7 cellular contexts compared by ENCODE assay signal in genomic region chr14:87020106-87020505, GRCh38.
DNase-seq lines count a peak whose midpoint lies in the region; TF ChIP-seq lines count a peak whose summit lies in the region.
"Not testable (repeated sequence)": the region's sequence is repeated elsewhere in the genome, so short reads cannot be mapped to it uniquely, and the experiment has no call there.

No MANE protein-coding gene starts in this region.

- WGBS in mesenchymal stem cell = 50% methylated on average over 3 of the region's 4 CpGs

- not testable (repeated sequence) for H2BK12ac ChIP-seq in mesenchymal stem cell (ENCODE audit: low read length in 2 of 2)

- H3K4me2 ChIP-seq in mesenchymal stem cell (ENCODE audit: low read length, poor library complexity, severe bottlenecking) = not testable (repeated sequence)

- not testable (repeated sequence) for H2BK15ac ChIP-seq in mesenchymal stem cell (ENCODE audit: low read depth, poor library complexity, severe bottlenecking)

- H3K9me3 ChIP-seq in SJCRH30 (replicated peaks); mesenchymal stem cell (ENCODE audit: control insufficient read depth, low read length): not testable (repeated sequence)

- H4K8ac ChIP-seq in mesenchymal stem cell (ENCODE audit: low read length) = not testable (repeated sequence)

- H3K79me1 ChIP-seq in mesenchymal stem cell (replicated peaks; ENCODE audit: low read length, poor library complexity, severe bottlenecking) = not testable (repeated sequence)

- H2AFZ ChIP-seq in mesenchymal stem cell (ENCODE audit: low read depth, low read length) = not testable (repeated sequence)

- not testable (repeated sequence) for H3K4me3 ChIP-seq in SJCRH30; epithelial cell of proximal tubule (ENCODE audit: low read depth, low read length); mesenchymal stem cell (ENCODE audit: insufficient read depth in 1 of 2, low read depth in 1 of 2, low read length in 2 of 2)

- DNase-seq in DMS79 treated with DMSO at 0.1 percent for 48 hours (lab: John Stamatoyannopoulos, UW) (peak; percentile 39), NCI-H1436 treated with DMSO at 0.1 percent for 48 hours (lab: John Stamatoyannopoulos, UW) (peak; percentile 37), NCI-H2171 treated with DMSO at 0.1 percent for 48 hours (lab: John Stamatoyannopoulos, UW) (peak; percentile 76), NCI-H748 (lab: John Stamatoyannopoulos, UW; ENCODE audit: unreplicated experiment) (peak; percentile 81), SJCRH30 (peak; percentile 66 to 68), epithelial cell of proximal tubule (ENCODE audit: low read depth) (peak; percentile 16)
- not testable (repeated sequence) for DNase-seq in mesenchymal stem cell

- H3K14ac ChIP-seq in mesenchymal stem cell (ENCODE audit: low read length in 2 of 2) = not testable (repeated sequence)

- H2AK5ac ChIP-seq in mesenchymal stem cell (ENCODE audit: low read length, severe bottlenecking) = not testable (repeated sequence)

- not testable (repeated sequence) for H2BK120ac ChIP-seq in mesenchymal stem cell (ENCODE audit: low read depth, low read length)

- H3K23ac ChIP-seq in mesenchymal stem cell (ENCODE audit: low read length in 2 of 2) = not testable (repeated sequence)

- TF ChIP-seq CTCF in epithelial cell of proximal tubule (conservative IDR thresholded peaks at IDR 0.05; ENCODE audit: low read depth, low read length) = not testable (repeated sequence)

- not testable (repeated sequence) for H4K91ac ChIP-seq in mesenchymal stem cell (ENCODE audit: low read length)

- not testable (repeated sequence) for H3K27ac ChIP-seq in SJCRH30
- H3K27ac ChIP-seq in mesenchymal stem cell (ENCODE audit: low read length, poor library complexity, severe bottlenecking) = peak overlapping the region; percentile 40

- H3K18ac ChIP-seq in mesenchymal stem cell (ENCODE audit: low read depth in 1 of 2, low read length in 2 of 2) = not testable (repeated sequence)

- not testable (repeated sequence) for H3K4me1 ChIP-seq in SJCRH30; mesenchymal stem cell (ENCODE audit: control insufficient read depth, insufficient read depth, low read depth, low read length)

- H2BK5ac ChIP-seq in mesenchymal stem cell (ENCODE audit: low read depth, low read length, poor library complexity, severe bottlenecking) = not testable (repeated sequence)

- not testable (repeated sequence) for H3K9ac ChIP-seq in mesenchymal stem cell (ENCODE audit: low read length)

- H3K36me3 ChIP-seq in SJCRH30; mesenchymal stem cell (ENCODE audit: control insufficient read depth in 1 of 2, insufficient read depth in 2 of 2, low read depth in 1 of 2, low read length in 2 of 2): not testable (repeated sequence)

- not testable (repeated sequence) for H3K27me3 ChIP-seq in SJCRH30; mesenchymal stem cell (ENCODE audit: control insufficient read depth in 1 of 2, insufficient read depth in 1 of 2, low read length in 2 of 2)

- H3K4ac ChIP-seq in mesenchymal stem cell (ENCODE audit: low read depth in 1 of 2, low read length in 2 of 2) = not testable (repeated sequence)
